24 cellular contexts compared by ENCODE assay signal in genomic region chr14:36627981-36628380, GRCh38.
"Had no signal": no experiment of that assay in that cellular context is flagged by ENCODE, and none has a peak within 500 bp of the region (broad histone marks: within the 10 kb centered on the region; RNA-seq: fewer than 3 reads in every experiment).

No MANE protein-coding gene starts in this region.

- H3K36me3 ChIP-seq: brain microvascular endothelial cell, esophagus squamous epithelium had no signal

- H3K27ac ChIP-seq: brain microvascular endothelial cell, coronary artery, epithelial cell of prostate, esophagus squamous epithelium had no signal

- H3K9me3 ChIP-seq: esophagus squamous epithelium had no signal

- H3K4me3 ChIP-seq: coronary artery, esophagus squamous epithelium had no signal

- DNase-seq: activated CD4-positive, alpha-beta memory T cell treated with anti-CD3 and anti-CD28 coated beads for 36 hours; activated CD4-positive, alpha-beta T cell treated with anti-CD3 and anti-CD28 coated beads for 36 hours; activated CD4-positive, alpha-beta T cell treated with anti-CD3 and anti-CD28 coated beads, Interleukin-2, amount 10 ng/mL, durations not matched to agents 24 days and 14 days; activated CD4-positive, CD25-positive, alpha-beta regulatory T cell; activated CD4-positive, CD25-positive, alpha-beta regulatory T cell treated with anti-CD3 and anti-CD28 coated beads, Interleukin-2, amount 50 U/mL, for 72 hours; activated CD8-positive, alpha-beta memory T cell treated with anti-CD3 and anti-CD28 coated beads, Interleukin-2, amount 10 ng/mL, durations not matched to agents 7 days and 5 days; activated CD8-positive, alpha-beta memory T cell treated with anti-CD3 and anti-CD28 coated beads, Interleukin-2, amount 50 U/mL, for 4 hours; activated CD8-positive, alpha-beta T cell treated with anti-CD3 and anti-CD28 coated beads, Interleukin-2, amount 10 ng/mL, durations not matched to agents 7 days and 5 days; activated effector memory CD4-positive, alpha-beta T cell treated with anti-CD3 and anti-CD28 coated beads, Interleukin-2, amount 50 U/mL, for 16 hours; activated naive CD4-positive, alpha-beta T cell treated with anti-CD3 and anti-CD28 coated beads for 36 hours; activated naive CD8-positive, alpha-beta T cell treated with anti-CD3 and anti-CD28 coated beads for 36 hours; activated naive CD8-positive, alpha-beta T cell treated with anti-CD3 and anti-CD28 coated beads, Interleukin-2, amount 50 U/mL, for 24 hours; activated T-cell treated with anti-CD3 and anti-CD28 coated beads, Interleukin-2, amount 50 U/mL, for 1 hour; activated T-cell treated with anti-CD3 and anti-CD28 coated beads, Interleukin-2, amount 50 U/mL, for 48 hours; brain microvascular endothelial cell; dermis blood vessel endothelial cell; effector CD4-positive, alpha-beta T cell; effector memory CD8-positive, alpha-beta T cell; esophagus squamous epithelium; foreskin fibroblast; head of caudate nucleus; T-helper 2 cell had no signal
